Comparison of ENCODE assay signal across 13 cellular contexts in genomic region chr12:116456307-116456641, GRCh38.
DNase-seq lines count a peak whose midpoint lies in the region; ATAC-seq and TF ChIP-seq lines count a peak whose summit lies in the region.
"Had no signal": no experiment of that assay in that cellular context is flagged by ENCODE, and none has a peak within 500 bp of the region (broad histone marks: within the 10 kb centered on the region; RNA-seq: fewer than 3 reads in every experiment).

No MANE protein-coding gene starts in this region.

- no peak overlapping the region for H3K14ac ChIP-seq in mesenchymal stem cell (ENCODE audit: low read length in 2 of 2)

- H3K27ac Mint-ChIP-seq in activated CD8-positive, alpha-beta T cell treated with anti-CD3 and anti-CD28 coated beads for 36 hours: no peak overlapping the region
- H3K27ac Mint-ChIP-seq: activated CD4-positive, alpha-beta T cell treated with anti-CD3 and anti-CD28 coated beads, Interleukin-2, amount 10 ng/mL, durations not matched to agents 7 days and 5 days; activated naive CD4-positive, alpha-beta T cell treated with anti-CD3 and anti-CD28 coated beads for 36 hours had no signal

- no peak for TF ChIP-seq POLR2A in suprapubic skin (IDR thresholded peaks at IDR 0.05)

- no peaks in the 10 kb centered on the region for H3K36me3 Mint-ChIP-seq in activated CD8-positive, alpha-beta T cell treated with anti-CD3 and anti-CD28 coated beads for 36 hours (ENCODE audit: low read depth)
- H3K36me3 Mint-ChIP-seq: CD8-positive, alpha-beta memory T cell had no signal

- H3K9me3 ChIP-seq in PC-3 (ENCODE audit: low read length): no peaks in the 10 kb centered on the region
- no peaks in the 10 kb centered on the region for H3K9me3 ChIP-seq in mesenchymal stem cell (ENCODE audit: control insufficient read depth, low read length)
- no peaks in the 10 kb centered on the region for H3K9me3 ChIP-seq in suprapubic skin
- H3K9me3 ChIP-seq: HAP-1 had no signal

- intact Hi-C loops in PC-3 (cut with micrococcal nuclease): loop anchor here (1.0 kb wide), 1 partner anchor 143 kb away; no protein-coding TSS in a partner anchor
- intact Hi-C loops in activated CD8-positive, alpha-beta T cell treated with anti-CD3 and anti-CD28 coated beads for 36 hours (cut with micrococcal nuclease): no loop called here

- ATAC-seq in PC-3 (no peak), GM19463 (IDR thresholded peaks at IDR 0.05; ENCODE audit: unreplicated experiment) (no peak)
- ATAC-seq in activated CD8-positive, alpha-beta T cell treated with anti-CD3 and anti-CD28 coated beads for 36 hours: no peak

- H3K9me3 Mint-ChIP-seq in activated CD8-positive, alpha-beta T cell treated with anti-CD3 and anti-CD28 coated beads for 36 hours: no peaks in the 10 kb centered on the region
- H3K9me3 Mint-ChIP-seq: activated CD4-positive, alpha-beta T cell treated with anti-CD3 and anti-CD28 coated beads, Interleukin-2, amount 10 ng/mL, durations not matched to agents 7 days and 5 days; activated naive CD4-positive, alpha-beta T cell treated with anti-CD3 and anti-CD28 coated beads for 36 hours; CD8-positive, alpha-beta memory T cell had no signal

- H3K36me3 ChIP-seq in PC-3 (ENCODE audit: low read depth, low read length) (no peaks in the 10 kb centered on the region), mesenchymal stem cell (ENCODE audit: control insufficient read depth in 1 of 2, insufficient read depth in 2 of 2, low read depth in 1 of 2, low read length in 2 of 2) (no peaks in the 10 kb centered on the region), suprapubic skin (no peaks in the 10 kb centered on the region)
- H3K36me3 ChIP-seq: HAP-1 had no signal

- H2AFZ ChIP-seq in PC-3 (ENCODE audit: low read length) (0 out of 2 replicates have a peak overlapping the region, but pooled peaks have one; percentile 33), mesenchymal stem cell (ENCODE audit: low read depth, low read length) (no peak overlapping the region)

- H2AK5ac ChIP-seq in mesenchymal stem cell (ENCODE audit: low read length, severe bottlenecking): peak overlapping the region; percentile 34

- no peaks in the 10 kb centered on the region for H3K27me3 ChIP-seq in PC-3 (ENCODE audit: low read length)
- no peaks in the 10 kb centered on the region for H3K27me3 ChIP-seq in mesenchymal stem cell (ENCODE audit: control insufficient read depth in 1 of 2, insufficient read depth in 1 of 2, low read length in 2 of 2)
- no peaks in the 10 kb centered on the region for H3K27me3 ChIP-seq in suprapubic skin

- H4K91ac ChIP-seq in mesenchymal stem cell (ENCODE audit: low read length): no peak overlapping the region

- no peaks in the 10 kb centered on the region for H3K9me2 ChIP-seq in PC-3 (replicated peaks; ENCODE audit: low read length)

- H3K27ac ChIP-seq in PC-3 (ENCODE audit: low read length) (peak overlapping the region; percentile 98), mesenchymal stem cell (ENCODE audit: low read length, poor library complexity, severe bottlenecking) (peak overlapping the region; percentile 33), suprapubic skin (peak overlapping the region; percentile 79)

- TF ChIP-seq CTCF in PC-3 (conservative IDR thresholded peaks at IDR 0.05; ENCODE audit: low read depth, low read length): no peak
- TF ChIP-seq CTCF in choroid plexus epithelial cell (conservative IDR thresholded peaks at IDR 0.05; ENCODE audit: low read depth, low read length): no peak
- no peak for TF ChIP-seq CTCF in suprapubic skin (IDR thresholded peaks at IDR 0.05)
- no peak for TF ChIP-seq CTCF in activated CD8-positive, alpha-beta T cell treated with anti-CD3 and anti-CD28 coated beads for 36 hours (IDR thresholded peaks at IDR 0.05)

- peak overlapping the region; percentile 40 to 57 for H3K4ac ChIP-seq in mesenchymal stem cell (ENCODE audit: low read depth in 1 of 2, low read length in 2 of 2)

- no peak overlapping the region for H3K4me3 Mint-ChIP-seq in activated CD8-positive, alpha-beta T cell treated with anti-CD3 and anti-CD28 coated beads for 36 hours
- H3K4me3 Mint-ChIP-seq: activated CD4-positive, alpha-beta T cell treated with anti-CD3 and anti-CD28 coated beads, Interleukin-2, amount 10 ng/mL, durations not matched to agents 7 days and 5 days; activated naive CD4-positive, alpha-beta T cell treated with anti-CD3 and anti-CD28 coated beads for 36 hours; CD8-positive, alpha-beta memory T cell had no signal

- H4K20me1 ChIP-seq in PC-3 (ENCODE audit: low read length): no peaks in the 10 kb centered on the region

- no peaks in the 10 kb centered on the region for H3K4me1 Mint-ChIP-seq in activated CD8-positive, alpha-beta T cell treated with anti-CD3 and anti-CD28 coated beads for 36 hours (ENCODE audit: low read depth)
- H3K4me1 Mint-ChIP-seq: CD8-positive, alpha-beta memory T cell had no signal

- H3K9ac ChIP-seq in PC-3 (ENCODE audit: low read length) (peak overlapping the region; percentile 94), mesenchymal stem cell (ENCODE audit: low read length) (peak overlapping the region; percentile 93)

- CTCF ChIA-PET in PC-3 (lab: Charles Lee): interaction anchor here (1.0 kb wide), 1 partner anchor 68 kb away, joined by 3 read pairs; no protein-coding TSS in a partner anchor
- CTCF ChIA-PET in activated CD8-positive, alpha-beta T cell treated with anti-CD3 and anti-CD28 coated beads for 36 hours (lab: Charles Lee): no interaction called here

- H3F3A ChIP-seq in PC-3 (ENCODE audit: low read length, unreplicated experiment): peaks cover 3% of the 10 kb centered on the region

- TF ChIP-seq EP300 in suprapubic skin (IDR thresholded peaks at IDR 0.05): no peak

- WGBS in mesenchymal stem cell: 64% methylated on average over 8 of the region's 8 CpGs
- WGBS in suprapubic skin: 24% methylated on average over 8 of the region's 8 CpGs

- H3K4me3 ChIP-seq in PC-3 (ENCODE audit: low read length): no peak overlapping the region
- peak overlapping the region; percentile 25 for H3K4me3 ChIP-seq in choroid plexus epithelial cell (ENCODE audit: low read depth, low read length)
- peak overlapping the region in 1 of 2 experiments; percentile 42 for H3K4me3 ChIP-seq in mesenchymal stem cell (ENCODE audit: insufficient read depth in 1 of 2, low read depth in 1 of 2, low read length in 2 of 2)
- H3K4me3 ChIP-seq in suprapubic skin: peak overlapping the region; percentile 15
- H3K4me3 ChIP-seq: HAP-1 had no signal

- H3K4me1 ChIP-seq in PC-3 (ENCODE audit: insufficient read depth, low read length): peaks cover 38% of the 10 kb centered on the region
- H3K4me1 ChIP-seq in mesenchymal stem cell (ENCODE audit: control insufficient read depth, insufficient read depth, low read depth, low read length): peaks cover 17% of the 10 kb centered on the region
- peaks cover 39% of the 10 kb centered on the region for H3K4me1 ChIP-seq in suprapubic skin

- no TSS peak for BruUV-seq in PC-3 (replicated peaks; lab: Mats Ljungman, UMichigan)

- H2BK15ac ChIP-seq in mesenchymal stem cell (ENCODE audit: low read depth, poor library complexity, severe bottlenecking): no peak overlapping the region

- H2BK120ac ChIP-seq in mesenchymal stem cell (ENCODE audit: low read depth, low read length): peak overlapping the region; percentile 2

- H3K79me1 ChIP-seq in mesenchymal stem cell (replicated peaks; ENCODE audit: low read length, poor library complexity, severe bottlenecking): no peaks in the 10 kb centered on the region

- H3K4me2 ChIP-seq in PC-3 (ENCODE audit: low read length) (peak overlapping the region; percentile 42), mesenchymal stem cell (ENCODE audit: low read length, poor library complexity, severe bottlenecking) (peak overlapping the region; percentile 7)

- no peaks in the 10 kb centered on the region for H3K27me3 Mint-ChIP-seq in activated CD8-positive, alpha-beta T cell treated with anti-CD3 and anti-CD28 coated beads for 36 hours
- H3K27me3 Mint-ChIP-seq: activated CD4-positive, alpha-beta T cell treated with anti-CD3 and anti-CD28 coated beads, Interleukin-2, amount 10 ng/mL, durations not matched to agents 7 days and 5 days had no signal

- H3K18ac ChIP-seq in mesenchymal stem cell (ENCODE audit: low read depth in 1 of 2, low read length in 2 of 2): peak overlapping the region; percentile 57 to 77

- H3K79me2 ChIP-seq in PC-3 (ENCODE audit: low read length): no peaks in the 10 kb centered on the region

- POLR2A ChIA-PET in PC-3 (lab: Charles Lee; ENCODE audit: unreplicated experiment): no interaction called here
- POLR2A ChIA-PET in activated CD8-positive, alpha-beta T cell treated with anti-CD3 and anti-CD28 coated beads for 36 hours (lab: Charles Lee): no interaction called here

- no peak overlapping the region for H3K23ac ChIP-seq in mesenchymal stem cell (ENCODE audit: low read length in 2 of 2)

- DNase-seq in PC-3 (no peak), choroid plexus epithelial cell (ENCODE audit: low read depth) (peak; percentile 36), mesenchymal stem cell (no peak), suprapubic skin (ENCODE audit: low spot score in 2 of 2) (no peak), NCI-H2081 (lab: John Stamatoyannopoulos, UW) (no peak), inferior parietal cortex (ENCODE audit: extremely low spot score) (no peak)
- no peak for DNase-seq in activated CD8-positive, alpha-beta T cell treated with anti-CD3 and anti-CD28 coated beads for 36 hours
- DNase-seq: activated CD4-positive, alpha-beta T cell treated with anti-CD3 and anti-CD28 coated beads, Interleukin-2, amount 10 ng/mL, durations not matched to agents 7 days and 5 days; activated naive CD4-positive, alpha-beta T cell treated with anti-CD3 and anti-CD28 coated beads for 36 hours; CD8-positive, alpha-beta memory T cell; occipital lobe had no signal

- peak overlapping the region; percentile 59 for H4K8ac ChIP-seq in mesenchymal stem cell (ENCODE audit: low read length)

- H2BK5ac ChIP-seq in mesenchymal stem cell (ENCODE audit: low read depth, low read length, poor library complexity, severe bottlenecking): no peak overlapping the region

- H2BK12ac ChIP-seq in mesenchymal stem cell (ENCODE audit: low read length in 2 of 2): peak overlapping the region; percentile 66 to 85

Comparison
In these comparisons a context has a peak if more than half of its experiments do, and no peak if none do; other contexts are left out.
1. H3K27ac ChIP-seq: peak in every context shown above with its lines; median percentile 98 in PC-3; 79 in suprapubic skin; 33 in mesenchymal stem cell.